ENCODE assay signal across 1 cellular context in the genomic region with DNA sequence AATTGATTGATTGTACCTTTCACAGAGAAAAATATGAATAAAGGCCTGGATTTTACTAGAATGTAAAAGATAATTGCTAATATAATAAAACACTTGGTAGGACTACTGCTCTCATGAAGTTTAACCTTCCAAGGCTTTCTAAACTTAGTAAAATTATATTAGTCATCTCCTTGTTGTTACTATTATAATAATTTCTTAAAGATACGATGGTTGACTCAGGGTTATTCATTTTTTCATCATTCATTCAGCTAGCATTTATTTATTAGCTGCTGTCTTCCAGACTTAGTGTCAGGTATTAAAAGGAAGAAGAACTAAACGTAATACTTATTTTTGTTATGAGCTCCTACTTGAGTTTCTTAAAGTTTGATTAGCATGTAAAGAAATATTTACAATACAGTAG.
TF ChIP-seq lines count a peak whose summit lies in the region.

No MANE protein-coding gene starts in this region.

TF ChIP-seq in HCT116, 20 proteins besides CTCF, POLR2A, EP300 and RAD21 (continued from another document):
- TF ChIP-seq EGR1 (IDR thresholded peaks at IDR 0.05; ENCODE audit: low read depth), result no peak
